1 cellular context compared by ENCODE assay signal in genomic region chr2:19373352-19373751, GRCh38.
TF ChIP-seq lines count a peak whose summit lies in the region.

No MANE protein-coding gene starts in this region.

TF ChIP-seq in WTC11, 78 proteins besides CTCF, POLR2A, EP300 and RAD21 (continued from another document):
- no peak for TF ChIP-seq ERG (CRISPR knock-in tag; IDR thresholded peaks at IDR 0.05)
- no peak for TF ChIP-seq ZMAT4 (CRISPR knock-in tag; IDR thresholded peaks at IDR 0.05)
- no peak for TF ChIP-seq ZNF416 (CRISPR knock-in tag; IDR thresholded peaks at IDR 0.05)
- no peak for TF ChIP-seq HMGA2 (CRISPR knock-in tag; IDR thresholded peaks at IDR 0.05)
- no peak for TF ChIP-seq NFYB (CRISPR knock-in tag; conservative IDR thresholded peaks at IDR 0.05; ENCODE audit: low read depth)
- TF ChIP-seq ETV6 (CRISPR knock-in tag; IDR thresholded peaks at IDR 0.05), result no peak
- no peak for TF ChIP-seq IRF2 (CRISPR knock-in tag; IDR thresholded peaks at IDR 0.05; ENCODE audit: borderline replicate concordance, low read depth)
- no peak for TF ChIP-seq ZNF317 (CRISPR knock-in tag; IDR thresholded peaks at IDR 0.05; ENCODE audit: borderline replicate concordance, low read depth)
TF ChIP-seq in WTC11: peak in this region for 0.
